14 cellular contexts compared by ENCODE assay signal in genomic region chr20:43744121-43744520, GRCh38. TPM values are rescaled to one million over a fixed set of nuclear protein-coding genes. Genes with fewer than 3 reads are reported as not detected.
DNase-seq lines count a peak whose midpoint lies in the region; ATAC-seq and TF ChIP-seq lines count a peak whose summit lies in the region.
"Had no signal": no experiment of that assay in that cellular context is flagged by ENCODE, and none has a peak within 500 bp of the region (broad histone marks: within the 10 kb centered on the region; RNA-seq: fewer than 3 reads in every experiment).

No MANE protein-coding gene starts in this region.

- no peaks in the 10 kb centered on the region for H3K4me1 ChIP-seq in PC-3 (ENCODE audit: insufficient read depth, low read length)
- H3K4me1 ChIP-seq in suprapubic skin = peaks cover 7% of the 10 kb centered on the region

- no peak overlapping the region for H3K27ac ChIP-seq in PC-3 (ENCODE audit: low read length)
- H3K27ac ChIP-seq in suprapubic skin = no peak overlapping the region
- H3K27ac ChIP-seq: KMS-11 had no signal

- TF ChIP-seq CTCF in PC-3 (conservative IDR thresholded peaks at IDR 0.05; ENCODE audit: low read depth, low read length) (no peak), suprapubic skin (IDR thresholded peaks at IDR 0.05) (no peak)

- no peak for TF ChIP-seq POLR2A in suprapubic skin (IDR thresholded peaks at IDR 0.05)

- intact Hi-C loops in PC-3 (cut with micrococcal nuclease) = no loop called here

- no peaks in the 10 kb centered on the region for H3K79me2 ChIP-seq in PC-3 (ENCODE audit: low read length)

- TF ChIP-seq EP300 in suprapubic skin (IDR thresholded peaks at IDR 0.05) = no peak

- POLR2A ChIA-PET in PC-3 (lab: Charles Lee; ENCODE audit: unreplicated experiment) = no interaction called here

- H3F3A ChIP-seq in PC-3 (ENCODE audit: low read length, unreplicated experiment) = no peaks in the 10 kb centered on the region

- H3K4me2 ChIP-seq in PC-3 (ENCODE audit: low read length) = no peak overlapping the region
- H3K4me2 ChIP-seq: KMS-11, smooth muscle cell had no signal

- H4K20me1 ChIP-seq in PC-3 (ENCODE audit: low read length) = no peaks in the 10 kb centered on the region

- ATAC-seq in PC-3 = peak; percentile 38
- no peak for ATAC-seq in HG03469 (IDR thresholded peaks at IDR 0.05; ENCODE audit: unreplicated experiment)
- ATAC-seq: esophagus mucosa had no signal

- H3K4me3 ChIP-seq in PC-3 (ENCODE audit: low read length) (no peak overlapping the region), suprapubic skin (no peak overlapping the region)
- H3K4me3 ChIP-seq: smooth muscle cell had no signal

- CTCF ChIA-PET in PC-3 (lab: Charles Lee) = no interaction called here

- DNase-seq in NK-92 treated with Interleukin-12 subunit alpha and Interleukin-12 subunit beta, amount 100 ng/mL, for 24 hours (lab: John Stamatoyannopoulos, UW) = peak; percentile 75
- DNase-seq in NK-92 (lab: John Stamatoyannopoulos, UW; ENCODE audit: unreplicated experiment) (no peak), ELF-1 (ENCODE audit: low read depth, low spot score) (peak; percentile 34), PC-3 (peak; percentile 50), kidney tubule cell (ENCODE audit: low spot score) (peak; percentile 74), suprapubic skin (ENCODE audit: low spot score in 2 of 2) (no peak), NCI-H2196 (lab: John Stamatoyannopoulos, UW; ENCODE audit: unreplicated experiment) (no peak)
- DNase-seq: caudate nucleus, NCI-H82 had no signal

- BruUV-seq in PC-3 (replicated peaks; lab: Mats Ljungman, UMichigan) = no TSS peak

- H3K9ac ChIP-seq in PC-3 (ENCODE audit: low read length) = no peak overlapping the region
- H3K9ac ChIP-seq: KMS-11 had no signal

- no peaks in the 10 kb centered on the region for H3K9me2 ChIP-seq in PC-3 (replicated peaks; ENCODE audit: low read length)

- 61% methylated on average over 7 of the region's 7 CpGs for WGBS in suprapubic skin

- no peak overlapping the region for H2AFZ ChIP-seq in PC-3 (ENCODE audit: low read length)

- H3K9me3 ChIP-seq in PC-3 (ENCODE audit: low read length) = no peaks in the 10 kb centered on the region
- H3K9me3 ChIP-seq in suprapubic skin = no peaks in the 10 kb centered on the region

- no peaks in the 10 kb centered on the region for H3K27me3 ChIP-seq in PC-3 (ENCODE audit: low read length)
- peaks cover 38% of the 10 kb centered on the region for H3K27me3 ChIP-seq in suprapubic skin

- H3K36me3 ChIP-seq in PC-3 (ENCODE audit: low read depth, low read length) = no peaks in the 10 kb centered on the region
- no peaks in the 10 kb centered on the region for H3K36me3 ChIP-seq in suprapubic skin

RNA-seq across cellular contexts. Expression of gene GTSF1L, which starts 17.3 kb away (rescaled TPM):
- total RNA-seq in PC-3 (2014; rRNA removed) = 0.52 TPM in 1 of 2 replicates, not detected in the other
- total RNA-seq in suprapubic skin = not detected
- total RNA-seq: esophagus mucosa; smooth muscle cell; T-helper 1 cell treated with Interleukin-12 subunit alpha and Interleukin-12 subunit beta and Interleukin-4 antibody, amounts not matched to agents 30 ng/mL and 1 ng/mL, for 36 hours had no signal

Comparison
In these comparisons a context has a peak if more than half of its experiments do, and no peak if none do; other contexts are left out.
1. DNase-seq: peak in NK-92 treated with Interleukin-12 subunit alpha and Interleukin-12 subunit beta, amount 100 ng/mL, for 24 hours (single experiment), ELF-1 (single experiment), PC-3 (single experiment) and kidney tubule cell (single experiment); none in NK-92 (single experiment), suprapubic skin (0 of 2) and NCI-H2196 (single experiment).